Comparison of ENCODE assay signal across 18 cellular contexts in the genomic region with DNA sequence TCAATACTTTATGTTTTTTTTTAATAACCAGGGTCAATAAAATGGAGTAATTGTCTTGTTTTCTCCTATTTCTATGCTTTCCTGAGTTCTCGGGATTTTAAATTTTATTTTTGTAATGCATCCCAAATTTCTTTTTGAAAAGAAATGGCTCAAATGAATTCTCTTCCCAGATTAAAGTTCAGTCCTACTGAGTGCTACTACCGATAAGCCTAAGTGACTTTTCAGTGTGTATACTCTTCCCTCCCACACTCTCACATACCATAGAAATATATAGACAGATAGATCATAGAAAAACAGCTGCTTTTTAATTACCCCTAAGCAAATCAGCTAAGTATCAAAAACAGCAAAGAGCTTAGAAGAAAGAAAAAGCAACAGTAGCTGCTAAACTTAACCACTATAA. TPM values are rescaled to one million over a fixed set of nuclear protein-coding genes. Genes with fewer than 3 reads are reported as not detected.
DNase-seq lines count a peak whose midpoint lies in the region; ATAC-seq, FAIRE-seq and TF ChIP-seq lines count a peak whose summit lies in the region.
"Had no signal": no experiment of that assay in that cellular context is flagged by ENCODE, and none has a peak within 500 bp of the region (broad histone marks: within the 10 kb centered on the region; RNA-seq: fewer than 3 reads in every experiment).

No MANE protein-coding gene starts in this region.

- H3K9me3 ChIP-seq in CD4-positive, alpha-beta memory T cell (ENCODE audit: control insufficient read depth in 1 of 2, low read length in 2 of 2), result no peaks in the 10 kb centered on the region
- H3K9me3 ChIP-seq in MM.1S (replicated peaks; ENCODE audit: insufficient read depth, low read length), result no peaks in the 10 kb centered on the region
- H3K9me3 ChIP-seq in K562 (replicated peaks; ENCODE audit: control insufficient read depth, insufficient read depth, low read depth, low read length), result no peaks in the 10 kb centered on the region
- H3K9me3 ChIP-seq: SJCRH30 had no signal

- WGBS in K562 (ENCODE audit: insufficient coverage, low coverage, missing lambda C conversion rate), result 13% methylated on average over 2 of the region's 2 CpGs

- H3K4me2 ChIP-seq in MM.1S (ENCODE audit: low read depth, low read length) (peak overlapping the region; percentile 87), K562 (ENCODE audit: insufficient read depth, low read length) (peak overlapping the region; percentile 93; the same call in 1 of the 2 replicates)

- H3K9me2 ChIP-seq in MM.1S (replicated peaks; ENCODE audit: insufficient read depth, low read length), result no peaks in the 10 kb centered on the region

- H3K36me3 ChIP-seq in CD4-positive, alpha-beta memory T cell (ENCODE audit: insufficient read depth, low read length), result no peaks in the 10 kb centered on the region
- no peaks in the 10 kb centered on the region for H3K36me3 ChIP-seq in MM.1S (replicated peaks; ENCODE audit: insufficient read depth, low read length)
- H3K36me3 ChIP-seq in K562 (ENCODE audit: control insufficient read depth, insufficient read depth, low read length), result peaks cover 3% of the 10 kb centered on the region; the same call in 1 of the 3 replicates
- H3K36me3 ChIP-seq: SJCRH30 had no signal

- DNase-seq in CD4-positive, alpha-beta memory T cell, result no peak
- DNase-seq in MM.1S, result no peak
- DNase-seq in K562 (ENCODE audit: extremely low read depth in 1 of 4, low spot score in 3 of 4), result no peak
- no peak for DNase-seq in neural crest cell (ENCODE audit: low read depth, low spot score)
- no peak for DNase-seq in AG08395 (ENCODE audit: low spot score)
- DNase-seq: activated CD8-positive, alpha-beta memory T cell treated with anti-CD3 and anti-CD28 coated beads, Interleukin-2, amount 10 ng/mL, durations not matched to agents 7 days and 5 days; activated effector memory CD4-positive, alpha-beta T cell treated with Interleukin-2 at 50 U/mL for 16 hours; amniotic stem cell; effector CD4-positive, alpha-beta T cell; immature natural killer cell; NCI-H2029 treated with DMSO at 0.1 percent for 48 hours; NCI-H510A; posterior cingulate gyrus; SJCRH30; stimulated activated CD4-positive, alpha-beta T cell treated with anti-CD3 and anti-CD28 coated beads, Interleukin-4, amount 100 ng/mL, for 1 hour had no signal

- CTCF ChIA-PET in CD4-positive, alpha-beta memory T cell (lab: Charles Lee; ENCODE audit: partially characterized antibody), result no interaction called here
- CTCF ChIA-PET in K562 (lab: Yijun Ruan, JAX; ENCODE audit: low intra/inter-chr PET ratio), result no interaction called here

- POLR2A ChIA-PET in CD4-positive, alpha-beta memory T cell (lab: Charles Lee; ENCODE audit: partially characterized antibody), result no interaction called here
- POLR2A ChIA-PET in K562 (lab: Yijun Ruan, JAX), result interaction anchor here (0.6 kb wide), 1 partner anchor 492 kb away, joined by 3 read pairs; no protein-coding TSS in a partner anchor

- intact Hi-C loops in CD4-positive, alpha-beta memory T cell (cut with micrococcal nuclease), result no loop called here
- intact Hi-C loops in K562 (cut with micrococcal nuclease), result loop anchor here (5.0 kb wide), 2 partner anchors 50 to 145 kb away; no protein-coding TSS in a partner anchor

- peaks cover 65% of the 10 kb centered on the region for H3K79me2 ChIP-seq in MM.1S (ENCODE audit: low read length)
- H3K79me2 ChIP-seq in K562 (ENCODE audit: control insufficient read depth, insufficient read depth, low read length), result peaks cover 79% of the 10 kb centered on the region

- no peaks in the 10 kb centered on the region for H3K27me3 Mint-ChIP-seq in CD4-positive, alpha-beta memory T cell
- H3K27me3 Mint-ChIP-seq in neural crest cell (ENCODE audit: low read depth), result peaks cover 3% of the 10 kb centered on the region
- H3K27me3 Mint-ChIP-seq: activated CD8-positive, alpha-beta memory T cell treated with anti-CD3 and anti-CD28 coated beads, Interleukin-2, amount 10 ng/mL, durations not matched to agents 7 days and 5 days; central memory CD8-positive, alpha-beta T cell had no signal

- no peaks in the 10 kb centered on the region for H3K9me1 ChIP-seq in K562 (ENCODE audit: control insufficient read depth, insufficient read depth, low read length)

- no peak overlapping the region for H2AFZ ChIP-seq in MM.1S (ENCODE audit: low read length)
- no peak overlapping the region for H2AFZ ChIP-seq in K562 (ENCODE audit: low read depth, low read length)

- H3K4me1 ChIP-seq in CD4-positive, alpha-beta memory T cell (ENCODE audit: insufficient read depth, low read length), result peaks cover 33% of the 10 kb centered on the region
- H3K4me1 ChIP-seq in MM.1S (ENCODE audit: low read length), result peaks cover 26% of the 10 kb centered on the region; the same call in 1 of the 2 replicates
- peaks cover 3 to 16% of the 10 kb centered on the region in 2 experiments; a peak in 3 of 5 replicates for H3K4me1 ChIP-seq in K562 (replicated peaks in 1 of 2; ENCODE audit: control insufficient read depth in 2 of 2, insufficient read depth in 2 of 2, low read length in 2 of 2)
- H3K4me1 ChIP-seq: SJCRH30 had no signal

- no peaks in the 10 kb centered on the region for H3K9me3 Mint-ChIP-seq in CD4-positive, alpha-beta memory T cell
- no peaks in the 10 kb centered on the region for H3K9me3 Mint-ChIP-seq in neural crest cell
- H3K9me3 Mint-ChIP-seq: central memory CD8-positive, alpha-beta T cell; immature natural killer cell had no signal

- TF ChIP-seq POLR2A in K562 (conservative IDR thresholded peaks at IDR 0.05), result no peak

- no peak for ATAC-seq in K562
- ATAC-seq in HG02938 (IDR thresholded peaks at IDR 0.05; ENCODE audit: unreplicated experiment), result no peak
- ATAC-seq in HG03175 (IDR thresholded peaks at IDR 0.05; ENCODE audit: unreplicated experiment), result no peak
- ATAC-seq: activated CD8-positive, alpha-beta memory T cell treated with anti-CD3 and anti-CD28 coated beads, Interleukin-2, amount 10 ng/mL, durations not matched to agents 7 days and 5 days had no signal

- no peak overlapping the region for H3K27ac Mint-ChIP-seq in CD4-positive, alpha-beta memory T cell
- H3K27ac Mint-ChIP-seq in neural crest cell (ENCODE audit: unreplicated experiment), result no peak overlapping the region
- H3K27ac Mint-ChIP-seq: activated CD8-positive, alpha-beta memory T cell treated with anti-CD3 and anti-CD28 coated beads, Interleukin-2, amount 10 ng/mL, durations not matched to agents 7 days and 5 days had no signal

- no peaks in the 10 kb centered on the region for H3K27me3 ChIP-seq in CD4-positive, alpha-beta memory T cell (ENCODE audit: insufficient read depth, low read length)
- H3K27me3 ChIP-seq in MM.1S (replicated peaks; ENCODE audit: insufficient read depth, low read length), result no peaks in the 10 kb centered on the region
- no peaks in the 10 kb centered on the region for H3K27me3 ChIP-seq in K562 (ENCODE audit: control insufficient read depth in 2 of 2, insufficient read depth in 2 of 2, low read length in 2 of 2)
- H3K27me3 ChIP-seq: SJCRH30 had no signal

- peaks cover 23% of the 10 kb centered on the region for H3F3A ChIP-seq in MM.1S (ENCODE audit: insufficient read depth, low read length)

- H3K4me1 Mint-ChIP-seq in CD4-positive, alpha-beta memory T cell, result peaks cover 6 to 26% (median 17%) of the 10 kb centered on the region in 4 donors
- H3K4me1 Mint-ChIP-seq in neural crest cell, result peaks cover 9% of the 10 kb centered on the region

- H3K9ac ChIP-seq in MM.1S (ENCODE audit: low read length) (0 out of 2 replicates have a peak overlapping the region, but pooled peaks have one; percentile 61), K562 (ENCODE audit: insufficient read depth in 1 of 2, low read depth in 2 of 2, low read length in 2 of 2) (peak overlapping the region in 1 of 2 experiments; percentile 67; a peak in 1 of 4 replicates)

- FAIRE-seq in K562 (lab: Jason Lieb, UNC), result no peak

- H3K27ac ChIP-seq in CD4-positive, alpha-beta memory T cell (ENCODE audit: low read depth, low read length), result no peak overlapping the region
- no peak overlapping the region for H3K27ac ChIP-seq in MM.1S (ENCODE audit: low read length)
- no peak overlapping the region for H3K27ac ChIP-seq in K562 (ENCODE audit: extremely low read depth, low read depth, low read length)
- H3K27ac ChIP-seq: SJCRH30 had no signal

- 0 out of 2 replicates have a peak, but pooled peaks cover 5% of the 10 kb centered on the region for H4K20me1 ChIP-seq in MM.1S (ENCODE audit: insufficient read depth, low read length)
- 0 out of 2 replicates have a peak, but pooled peaks cover 5% of the 10 kb centered on the region for H4K20me1 ChIP-seq in K562 (replicated peaks; ENCODE audit: control insufficient read depth, insufficient read depth, low read length)

- H3K4me3 Mint-ChIP-seq in CD4-positive, alpha-beta memory T cell, result peak overlapping the region in 5 of 8 donors; percentile 22 to 74 (median 42)
- peak overlapping the region; percentile 72 for H3K4me3 Mint-ChIP-seq in neural crest cell
- H3K4me3 Mint-ChIP-seq: activated CD8-positive, alpha-beta memory T cell treated with anti-CD3 and anti-CD28 coated beads, Interleukin-2, amount 10 ng/mL, durations not matched to agents 7 days and 5 days; central memory CD8-positive, alpha-beta T cell had no signal

- TF ChIP-seq CTCF in MM.1S (IDR thresholded peaks at IDR 0.05; ENCODE audit: low read length), result no peak
- no peak for TF ChIP-seq CTCF in K562 (IDR thresholded peaks at IDR 0.05 in 2 of 3, conservative IDR thresholded peaks at IDR 0.05 in 1 of 3; ENCODE audit: insufficient read depth in 2 of 3, low read depth in 1 of 3, low read length in 3 of 3)
- no peak for TF ChIP-seq CTCF in neural crest cell (conservative IDR thresholded peaks at IDR 0.05)

- no peak overlapping the region for H3K4me3 ChIP-seq in CD4-positive, alpha-beta memory T cell (ENCODE audit: low read length in 2 of 2)
- H3K4me3 ChIP-seq in MM.1S (ENCODE audit: low read length) (peak overlapping the region; percentile 86), K562 (peak overlapping the region; percentile 77; the same call in 1 of the 2 replicates)
- H3K4me3 ChIP-seq: SJCRH30 had no signal

- TF ChIP-seq RAD21 in K562 (CRISPR knock-in tag; conservative IDR thresholded peaks at IDR 0.05 in 1 of 2, IDR thresholded peaks at IDR 0.05 in 1 of 2), result no peak

- H3K36me3 Mint-ChIP-seq in CD4-positive, alpha-beta memory T cell, result peaks cover 0 to 5% of the 10 kb centered on the region in 2 donors
- no peaks in the 10 kb centered on the region for H3K36me3 Mint-ChIP-seq in neural crest cell (ENCODE audit: low read depth)
- H3K36me3 Mint-ChIP-seq: immature natural killer cell had no signal

- in situ Hi-C loops in K562 (cut with MboI), result no loop called here

- TF ChIP-seq EP300 in K562 (IDR thresholded peaks at IDR 0.05; ENCODE audit: low read length), result no peak

- BruUV-seq in K562 (replicated peaks; lab: Mats Ljungman, UMichigan), result no TSS peak

RNA-seq across cellular contexts. Expression of a gene that starts 1.5 kb away (rescaled TPM):
- 1 to 10 TPM; 4.3 to 4.9 TPM for total RNA-seq in CD4-positive, alpha-beta memory T cell
- 10 to 100 TPM; 14.7 to 16.9 TPM for polyA plus RNA-seq in CD4-positive, alpha-beta memory T cell
- total RNA-seq in K562 (2011; cell fraction: chromatin; rRNA removed; ENCODE audit: low replicate concordance), result 5.4 and 9.8 TPM in 2 replicates
- total RNA-seq in K562 (2011; cell fraction: nucleolus; rRNA removed), result 6.3 and 10.8 TPM in 2 replicates
- total RNA-seq in K562 (2011; cell fraction: nucleoplasm; rRNA removed), result 12.2 and 14.2 TPM in 2 replicates
- total RNA-seq in K562 (2014; rRNA removed), result 1.6 and 2.2 TPM in 2 replicates
- 3.5 and 4.3 TPM in 2 replicates for total RNA-seq in K562 (2014; rRNA removed; fragmentation: Illumina TruSeq; extraction: Trizol)
- total RNA-seq in K562 (2015; rRNA removed; fragmentation: Illumina TruSeq; extraction: Trizol), result 1.7 TPM in 2 replicates
- 2.2 and 2.8 TPM in 2 replicates for total RNA-seq in K562 (2021)
- 3.9 and 8.9 TPM in 2 replicates for polyA plus RNA-seq in K562 (2011; rRNA removed)
- 0.94 and 1.4 TPM in 2 replicates for polyA plus RNA-seq in K562 (2011; cell fraction: cytosol; rRNA removed)
- polyA plus RNA-seq in K562 (2011; cell fraction: nucleus; rRNA removed), result 0.94 and 1.00 TPM in 2 replicates
- polyA plus RNA-seq in K562 (2012), result 2.3 and 2.5 TPM in 2 replicates
- polyA plus RNA-seq in K562 (2014; fragmentation: Illumina TruSeq; extraction: Trizol), result 2.4 and 3.8 TPM in 2 replicates
- 1 to 10 TPM; 9.5 to 9.9 TPM for polyA plus RNA-seq in K562 (2014; fragmentation: Nextera tagmentation; extraction: Ambion mirVana)
- polyA plus RNA-seq in K562 (2014; rRNA removed), result 1.6 and 1.9 TPM in 2 replicates
- 2.9 and 4.8 TPM in 2 replicates for polyA minus RNA-seq in K562 (2011; rRNA and poly(A)+ RNA removed)
- 2.4 and 2.6 TPM in 2 replicates for polyA minus RNA-seq in K562 (2011; cell fraction: cytosol; rRNA and poly(A)+ RNA removed)
- 4.0 and 6.8 TPM in 2 replicates for polyA minus RNA-seq in K562 (2011; cell fraction: nucleus; rRNA and poly(A)+ RNA removed)
- 1.0 TPM in 2 replicates for total RNA-seq in neural crest cell

RNA-seq across cellular contexts. Expression of a gene that starts 2.3 kb away (rescaled TPM):
- total RNA-seq in CD4-positive, alpha-beta memory T cell, result 10 to 100 TPM; 43.8 to 50.0 TPM
- 100 to 1,000 TPM; 105 to 133 TPM for polyA plus RNA-seq in CD4-positive, alpha-beta memory T cell
- total RNA-seq in K562 (2011; cell fraction: chromatin; rRNA removed; ENCODE audit: low replicate concordance), result 50.4 and 117 TPM in 2 replicates
- 19.3 and 30.0 TPM in 2 replicates for total RNA-seq in K562 (2011; cell fraction: nucleolus; rRNA removed)
- total RNA-seq in K562 (2011; cell fraction: nucleoplasm; rRNA removed), result 62.3 and 77.0 TPM in 2 replicates
- total RNA-seq in K562 (2014; rRNA removed), result 189 and 206 TPM in 2 replicates
- 217 and 246 TPM in 2 replicates for total RNA-seq in K562 (2014; rRNA removed; fragmentation: Illumina TruSeq; extraction: Trizol)
- total RNA-seq in K562 (2015; rRNA removed; fragmentation: Illumina TruSeq; extraction: Trizol), result 170 and 178 TPM in 2 replicates
- 121 and 134 TPM in 2 replicates for total RNA-seq in K562 (2021)
- 144 and 233 TPM in 2 replicates for polyA plus RNA-seq in K562 (2011; rRNA removed)
- 29.7 and 71.9 TPM in 2 replicates for polyA plus RNA-seq in K562 (2011; cell fraction: cytosol; rRNA removed)
- polyA plus RNA-seq in K562 (2011; cell fraction: nucleus; rRNA removed), result 20.8 and 35.1 TPM in 2 replicates
- 84.4 and 141 TPM in 2 replicates for polyA plus RNA-seq in K562 (2012)
- polyA plus RNA-seq in K562 (2014; fragmentation: Illumina TruSeq; extraction: Trizol), result 218 and 276 TPM in 2 replicates
- polyA plus RNA-seq in K562 (2014; fragmentation: Nextera tagmentation; extraction: Ambion mirVana), result 100 to 1,000 TPM; 423 to 476 TPM
- 219 and 232 TPM in 2 replicates for polyA plus RNA-seq in K562 (2014; rRNA removed)
- polyA minus RNA-seq in K562 (2011; rRNA and poly(A)+ RNA removed), result 144 and 152 TPM in 2 replicates
- 32.6 and 52.1 TPM in 2 replicates for polyA minus RNA-seq in K562 (2011; cell fraction: cytosol; rRNA and poly(A)+ RNA removed)
- 60.0 and 103 TPM in 2 replicates for polyA minus RNA-seq in K562 (2011; cell fraction: nucleus; rRNA and poly(A)+ RNA removed)
- 34.6 and 35.5 TPM in 2 replicates for total RNA-seq in neural crest cell

Comparison
In these comparisons a context has a peak if more than half of its experiments do, and no peak if none do; other contexts are left out.
1. H3K4me3 ChIP-seq: peak in MM.1S (single experiment) and K562 (single experiment); none in CD4-positive, alpha-beta memory T cell (0 of 2).